ENCODE assay signal across 29 cellular contexts in the genomic region with DNA sequence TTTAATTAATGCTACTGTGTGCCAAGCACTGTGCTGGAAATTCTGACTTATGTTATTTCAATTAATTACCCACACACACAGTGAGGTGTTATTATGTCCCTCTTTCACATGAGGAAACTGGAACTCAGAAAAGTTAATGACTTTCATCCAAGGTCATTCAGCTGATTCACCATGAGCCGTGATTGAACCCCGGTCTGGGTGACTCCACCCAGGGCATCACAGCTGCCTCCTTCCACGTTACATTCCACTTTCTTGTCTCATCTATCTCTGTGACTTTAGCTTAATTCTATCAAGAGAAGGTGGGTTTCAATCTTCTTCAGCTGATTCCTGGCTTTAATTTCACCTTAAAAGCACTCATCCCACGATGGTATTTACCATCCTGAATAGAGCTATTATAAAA.
"Had no signal": no experiment of that assay in that cellular context is flagged by ENCODE, and none has a peak within 500 bp of the region (broad histone marks: within the 10 kb centered on the region; RNA-seq: fewer than 3 reads in every experiment).

No MANE protein-coding gene starts in this region.

- H3K4me1 ChIP-seq: pancreas, right lobe of liver, sigmoid colon, spleen, suprapubic skin, transverse colon, upper lobe of right lung, uterus had no signal

- H3K4me3 Mint-ChIP-seq: naive B cell; naive thymus-derived CD8-positive, alpha-beta T cell; natural killer cell treated with Interleukin-12 subunit alpha and Interleukin-12 subunit beta and Interleukin-15 and Interleukin-18, amount 100 ng/mL, for 72 hours; stimulated activated memory B cell treated with anti-CD40 and anti-IgM and Interleukin-4, amounts not matched to agents 10 μg/mL and 1 μg/mL and 100 μg/mL, for 72 hours; stimulated activated naive CD8-positive, alpha-beta T cell treated with anti-CD3 and anti-CD28 coated beads, Interleukin-15, amount 100 ng/mL, for 72 hours; type B pancreatic cell had no signal

- H3K9me3 ChIP-seq: neutrophil, pancreas, psoas muscle, right lobe of liver, sigmoid colon, spleen, suprapubic skin, testis, tibial artery, transverse colon, upper lobe of right lung, uterus had no signal

- H3K4me3 ChIP-seq: pancreas, psoas muscle, right lobe of liver, sigmoid colon, smooth muscle cell, spleen, suprapubic skin, testis, tibial artery, transverse colon, upper lobe of right lung, uterus had no signal

- H3K36me3 Mint-ChIP-seq: natural killer cell treated with Interleukin-12 subunit alpha and Interleukin-12 subunit beta and Interleukin-15 and Interleukin-18, amount 100 ng/mL, for 72 hours had no signal

- H3K36me3 ChIP-seq: neutrophil, pancreas, right lobe of liver, sigmoid colon, spleen, suprapubic skin, tibial artery, transverse colon, upper lobe of right lung, uterus had no signal

- DNase-seq: naive B cell; naive thymus-derived CD8-positive, alpha-beta T cell; nucleus accumbens; pancreas; psoas muscle; right cardiac atrium; right lobe of liver; sigmoid colon; spleen; stimulated activated CD4-positive, alpha-beta T cell treated with anti-CD3 and anti-CD28 coated beads, Interleukin-12 subunit alpha, Interleukin-12 subunit beta, amount 100 ng/mL, for 4 hours; stimulated activated CD4-positive, alpha-beta T cell treated with anti-CD3 and anti-CD28 coated beads, Interleukin-1b, Interleukin-23, amount 100 ng/mL, for 48 hours; stimulated activated CD4-positive, alpha-beta T cell treated with anti-CD3 and anti-CD28 coated beads, Interleukin-4, amount 100 ng/mL, for 1 hour; stimulated activated CD4-positive, alpha-beta T cell treated with anti-CD3 and anti-CD28 coated beads, Interleukin-4, amount 100 ng/mL, for 4 hours; stimulated activated CD8-positive, alpha-beta memory T cell treated with anti-CD3 and anti-CD28 coated beads, Interleukin-4, amount 100 ng/mL, for 48 hours; stimulated activated naive CD4-positive, alpha-beta T cell; stimulated activated naive CD8-positive, alpha-beta T cell treated with anti-CD3 and anti-CD28 coated beads, Interleukin-15, amount 100 ng/mL, for 72 hours; stimulated activated naive CD8-positive, alpha-beta T cell treated with anti-CD3 and anti-CD28 coated beads, Interleukin-15, Interleukin-2, amounts not matched to agents 100 U/mL and 50 U/mL, for 24 hours; substantia nigra; testis; tibial artery; transverse colon; upper lobe of right lung; uterus had no signal

- H3K4me1 Mint-ChIP-seq: naive B cell; stimulated activated memory B cell treated with anti-CD40 and anti-IgM and Interleukin-4, amounts not matched to agents 10 μg/mL and 1 μg/mL and 100 μg/mL, for 72 hours; stimulated activated naive CD8-positive, alpha-beta T cell treated with anti-CD3 and anti-CD28 coated beads, Interleukin-15, amount 100 ng/mL, for 72 hours had no signal

- FAIRE-seq: pancreas had no signal

- H3K27me3 Mint-ChIP-seq: naive thymus-derived CD8-positive, alpha-beta T cell; stimulated activated naive CD8-positive, alpha-beta T cell treated with anti-CD3 and anti-CD28 coated beads, Interleukin-15, amount 100 ng/mL, for 72 hours; type B pancreatic cell had no signal

- H3K27ac ChIP-seq: neutrophil, pancreas, psoas muscle, right lobe of liver, sigmoid colon, spleen, suprapubic skin, testis, tibial artery, transverse colon, upper lobe of right lung, uterus had no signal

- H3K27ac Mint-ChIP-seq: naive B cell; naive thymus-derived CD8-positive, alpha-beta T cell; natural killer cell treated with Interleukin-12 subunit alpha and Interleukin-12 subunit beta and Interleukin-15 and Interleukin-18, amount 100 ng/mL, for 72 hours; stimulated activated memory B cell treated with anti-CD40 and anti-IgM and Interleukin-4, amounts not matched to agents 10 μg/mL and 1 μg/mL and 100 μg/mL, for 72 hours; type B pancreatic cell had no signal

- H3K9me3 Mint-ChIP-seq: natural killer cell treated with Interleukin-12 subunit alpha and Interleukin-12 subunit beta and Interleukin-15 and Interleukin-18, amount 100 ng/mL, for 72 hours; stimulated activated memory B cell treated with anti-CD40 and anti-IgM and Interleukin-4, amounts not matched to agents 10 μg/mL and 1 μg/mL and 100 μg/mL, for 72 hours; stimulated activated naive CD8-positive, alpha-beta T cell treated with anti-CD3 and anti-CD28 coated beads, Interleukin-15, amount 100 ng/mL, for 72 hours; type B pancreatic cell had no signal

- H3K27me3 ChIP-seq: neutrophil, pancreas, right lobe of liver, sigmoid colon, spleen, suprapubic skin, testis, tibial artery, transverse colon, upper lobe of right lung, uterus had no signal
